11 cellular contexts compared by ENCODE assay signal in genomic region chr2:88857951-88858406, GRCh38.
DNase-seq lines count a peak whose midpoint lies in the region; ATAC-seq, FAIRE-seq and TF ChIP-seq lines count a peak whose summit lies in the region.
"Had no signal": no experiment of that assay in that cellular context is flagged by ENCODE, and none has a peak within 500 bp of the region (broad histone marks: within the 10 kb centered on the region; RNA-seq: fewer than 3 reads in every experiment).

No MANE protein-coding gene starts in this region.

- ATAC-seq in activated naive CD8-positive, alpha-beta T cell treated with anti-CD3 and anti-CD28 coated beads, Interleukin-2, amount 50 U/mL, for 24 hours: peak; percentile 20
- ATAC-seq in stimulated activated effector memory CD8-positive, alpha-beta T cell treated with anti-CD3 and anti-CD28 coated beads, Interleukin-12 subunit alpha, Interleukin-12 subunit beta, amount 100 ng/mL, for 72 hours: peak; percentile 13

- H3K4me1 Mint-ChIP-seq in activated naive CD8-positive, alpha-beta T cell treated with anti-CD3 and anti-CD28 coated beads, Interleukin-2, amount 50 U/mL, for 24 hours: peaks cover 6% of the 10 kb centered on the region
- no peaks in the 10 kb centered on the region for H3K4me1 Mint-ChIP-seq in activated naive CD8-positive, alpha-beta T cell treated with anti-CD3 and anti-CD28 coated beads for 36 hours
- no peaks in the 10 kb centered on the region for H3K4me1 Mint-ChIP-seq in stimulated activated effector memory CD8-positive, alpha-beta T cell treated with anti-CD3 and anti-CD28 coated beads, Interleukin-12 subunit alpha, Interleukin-12 subunit beta, amount 100 ng/mL, for 72 hours
- H3K4me1 Mint-ChIP-seq: neural crest cell had no signal

- H3K9me3 ChIP-seq in kidney (ENCODE audit: control insufficient read depth in 1 of 2, low read length in 2 of 2): no peaks in the 10 kb centered on the region
- H3K9me3 ChIP-seq: tibial artery had no signal

- DNase-seq in activated naive CD8-positive, alpha-beta T cell treated with anti-CD3 and anti-CD28 coated beads, Interleukin-2, amount 50 U/mL, for 24 hours: no peak
- DNase-seq in activated naive CD8-positive, alpha-beta T cell treated with anti-CD3 and anti-CD28 coated beads for 36 hours: no peak
- DNase-seq in HK-2 (ENCODE audit: unreplicated experiment) (peak; percentile 64), dermis blood vessel endothelial cell (peak; percentile 83), kidney (no peak), SK-N-DZ (ENCODE audit: low spot score) (no peak), NCI-H1105 (lab: John Stamatoyannopoulos, UW) (no peak)
- no peak for DNase-seq in stimulated activated effector memory CD8-positive, alpha-beta T cell treated with anti-CD3 and anti-CD28 coated beads, Interleukin-12 subunit alpha, Interleukin-12 subunit beta, amount 100 ng/mL, for 72 hours (ENCODE audit: low spot score in 2 of 2)
- DNase-seq: activated effector memory CD4-positive, alpha-beta T cell treated with anti-CD3 and anti-CD28 coated beads, Interleukin-2, amount 50 U/mL, for 16 hours; tibial artery had no signal

- intact Hi-C loops in kidney (cut with DNase I): no loop called here

- H3K9ac ChIP-seq in kidney (ENCODE audit: low read length in 2 of 2): no peak overlapping the region

- no peak for TF ChIP-seq CTCF in kidney (IDR thresholded peaks at IDR 0.05; ENCODE audit: borderline replicate concordance, extremely low read depth, insufficient read depth)

- no peak overlapping the region for H3K4me3 ChIP-seq in kidney (ENCODE audit: low read length in 2 of 2)
- H3K4me3 ChIP-seq: tibial artery had no signal

- H3K27ac Mint-ChIP-seq in activated naive CD8-positive, alpha-beta T cell treated with anti-CD3 and anti-CD28 coated beads, Interleukin-2, amount 50 U/mL, for 24 hours: peak overlapping the region; percentile 75
- no peak overlapping the region for H3K27ac Mint-ChIP-seq in activated naive CD8-positive, alpha-beta T cell treated with anti-CD3 and anti-CD28 coated beads for 36 hours
- no peak overlapping the region for H3K27ac Mint-ChIP-seq in stimulated activated effector memory CD8-positive, alpha-beta T cell treated with anti-CD3 and anti-CD28 coated beads, Interleukin-12 subunit alpha, Interleukin-12 subunit beta, amount 100 ng/mL, for 72 hours

- no peaks in the 10 kb centered on the region for H3K9me3 Mint-ChIP-seq in activated naive CD8-positive, alpha-beta T cell treated with anti-CD3 and anti-CD28 coated beads, Interleukin-2, amount 50 U/mL, for 24 hours
- no peaks in the 10 kb centered on the region for H3K9me3 Mint-ChIP-seq in activated naive CD8-positive, alpha-beta T cell treated with anti-CD3 and anti-CD28 coated beads for 36 hours
- no peaks in the 10 kb centered on the region for H3K9me3 Mint-ChIP-seq in stimulated activated effector memory CD8-positive, alpha-beta T cell treated with anti-CD3 and anti-CD28 coated beads, Interleukin-12 subunit alpha, Interleukin-12 subunit beta, amount 100 ng/mL, for 72 hours

- peaks cover 6% of the 10 kb centered on the region for H3K36me3 Mint-ChIP-seq in activated naive CD8-positive, alpha-beta T cell treated with anti-CD3 and anti-CD28 coated beads, Interleukin-2, amount 50 U/mL, for 24 hours (ENCODE audit: low read depth)
- no peaks in the 10 kb centered on the region for H3K36me3 Mint-ChIP-seq in activated naive CD8-positive, alpha-beta T cell treated with anti-CD3 and anti-CD28 coated beads for 36 hours
- H3K36me3 Mint-ChIP-seq in stimulated activated effector memory CD8-positive, alpha-beta T cell treated with anti-CD3 and anti-CD28 coated beads, Interleukin-12 subunit alpha, Interleukin-12 subunit beta, amount 100 ng/mL, for 72 hours: peaks cover 13% of the 10 kb centered on the region

- peak overlapping the region; percentile 28 for H3K4me3 Mint-ChIP-seq in activated naive CD8-positive, alpha-beta T cell treated with anti-CD3 and anti-CD28 coated beads, Interleukin-2, amount 50 U/mL, for 24 hours
- no peak overlapping the region for H3K4me3 Mint-ChIP-seq in activated naive CD8-positive, alpha-beta T cell treated with anti-CD3 and anti-CD28 coated beads for 36 hours
- no peak overlapping the region for H3K4me3 Mint-ChIP-seq in stimulated activated effector memory CD8-positive, alpha-beta T cell treated with anti-CD3 and anti-CD28 coated beads, Interleukin-12 subunit alpha, Interleukin-12 subunit beta, amount 100 ng/mL, for 72 hours
- H3K4me3 Mint-ChIP-seq: neural crest cell had no signal

- H3K27ac ChIP-seq in kidney (ENCODE audit: low read depth in 2 of 2, low read length in 2 of 2): no peak overlapping the region
- H3K27ac ChIP-seq: tibial artery had no signal

- H3K4me1 ChIP-seq in kidney (ENCODE audit: control insufficient read depth in 1 of 2, insufficient read depth in 1 of 2, low read depth in 1 of 2, low read length in 2 of 2): peaks cover 3 to 4% of the 10 kb centered on the region in 2 donors
- H3K4me1 ChIP-seq: tibial artery had no signal

- peaks cover 4% of the 10 kb centered on the region for H3K27me3 Mint-ChIP-seq in activated naive CD8-positive, alpha-beta T cell treated with anti-CD3 and anti-CD28 coated beads, Interleukin-2, amount 50 U/mL, for 24 hours
- H3K27me3 Mint-ChIP-seq in activated naive CD8-positive, alpha-beta T cell treated with anti-CD3 and anti-CD28 coated beads for 36 hours: peaks cover 4% of the 10 kb centered on the region

- no peak for FAIRE-seq in kidney (lab: Jason Lieb, UNC)

- H3K36me3 ChIP-seq in kidney (ENCODE audit: control insufficient read depth in 1 of 2, insufficient read depth in 2 of 2, low read length in 2 of 2): no peaks in the 10 kb centered on the region
- H3K36me3 ChIP-seq: tibial artery had no signal

Comparison
In these comparisons a context has a peak if more than half of its experiments do, and no peak if none do; other contexts are left out.
1. DNase-seq: peak in HK-2 (single experiment) and dermis blood vessel endothelial cell (single experiment); none in activated naive CD8-positive, alpha-beta T cell treated with anti-CD3 and anti-CD28 coated beads, Interleukin-2, amount 50 U/mL, for 24 hours (single experiment), activated naive CD8-positive, alpha-beta T cell treated with anti-CD3 and anti-CD28 coated beads for 36 hours (single experiment), stimulated activated effector memory CD8-positive, alpha-beta T cell treated with anti-CD3 and anti-CD28 coated beads, Interleukin-12 subunit alpha, Interleukin-12 subunit beta, amount 100 ng/mL, for 72 hours (0 of 2), kidney (single experiment), SK-N-DZ (single experiment) and NCI-H1105 (single experiment).